In the genomic region with DNA sequence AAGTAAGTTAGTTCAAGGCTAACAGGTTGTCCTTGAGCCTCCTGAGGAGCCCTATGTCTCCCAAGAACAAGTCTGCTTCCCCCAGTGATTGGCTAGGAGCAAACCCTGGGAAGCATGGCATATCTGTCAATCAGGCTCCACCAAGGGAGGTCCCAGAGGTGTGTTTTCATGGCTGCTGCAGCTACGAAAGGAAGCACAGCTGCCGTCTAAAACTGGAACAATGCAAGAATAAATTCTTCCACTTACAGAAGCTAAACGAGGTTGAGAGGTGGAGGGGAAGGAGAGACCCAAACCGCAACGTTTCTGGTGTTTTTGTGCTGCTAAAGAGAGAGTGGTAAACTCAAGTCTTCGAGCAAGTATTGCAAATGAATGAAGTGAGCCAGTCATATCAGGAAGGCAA, we compare ENCODE assay signal across 12 cellular contexts. TPM values are rescaled to one million over a fixed set of nuclear protein-coding genes. Genes with fewer than 3 reads are reported as not detected.
DNase-seq lines count a peak whose midpoint lies in the region; ATAC-seq and TF ChIP-seq lines count a peak whose summit lies in the region.
"Had no signal": no experiment of that assay in that cellular context is flagged by ENCODE, and none has a peak within 500 bp of the region (broad histone marks: within the 10 kb centered on the region; RNA-seq: fewer than 3 reads in every experiment).

No MANE protein-coding gene starts in this region.

- H3K4me2 ChIP-seq in DND-41 (ENCODE audit: insufficient read depth, low read length) (no peak overlapping the region), neural cell (ENCODE audit: low read length) (no peak overlapping the region)

- no peak for TF ChIP-seq RAD21 in neural cell (conservative IDR thresholded peaks at IDR 0.05)

- H3K4me3 ChIP-seq in DND-41 (ENCODE audit: low read depth in 1 of 2, low read length in 2 of 2) (no peak overlapping the region), adipocyte (ENCODE audit: low read length) (no peak overlapping the region), neural cell (ENCODE audit: low read length) (peak overlapping the region; percentile 9)

- H3K4me1 ChIP-seq in DND-41 (ENCODE audit: insufficient read depth, low read length) (peaks cover 9% of the 10 kb centered on the region), adipocyte (ENCODE audit: control insufficient read depth, insufficient read depth, low read length) (peaks cover 50% of the 10 kb centered on the region)

- peak overlapping the region; percentile 1; the same call in 1 of the 2 replicates for H2AFZ ChIP-seq in DND-41 (ENCODE audit: low read depth, low read length)
- peak overlapping the region; percentile 28 for H2AFZ ChIP-seq in neural cell (ENCODE audit: low read depth, low read length)

- H3K27ac ChIP-seq in DND-41 (ENCODE audit: low read length) (no peak overlapping the region), neural cell (ENCODE audit: low read length) (peak overlapping the region; percentile 79), RWPE1 (no peak overlapping the region)

- H3K79me2 ChIP-seq in DND-41 (ENCODE audit: insufficient read depth, low read length), result no peaks in the 10 kb centered on the region
- H3K79me2 ChIP-seq in neural cell (replicated peaks; ENCODE audit: insufficient read depth, low read length), result no peaks in the 10 kb centered on the region

- H3K36me3 ChIP-seq in DND-41 (ENCODE audit: insufficient read depth, low read length) (no peaks in the 10 kb centered on the region), adipocyte (ENCODE audit: control insufficient read depth, insufficient read depth, low read length, severe bottlenecking) (no peaks in the 10 kb centered on the region), neural cell (ENCODE audit: insufficient read depth, low read length) (no peaks in the 10 kb centered on the region)

- TF ChIP-seq CTCF in DND-41 (IDR thresholded peaks at IDR 0.05; ENCODE audit: borderline replicate concordance, extremely low read depth, low read length, poor library complexity, severe bottlenecking) (no peak), neural cell (IDR thresholded peaks at IDR 0.05; ENCODE audit: poor library complexity, severe bottlenecking) (no peak), RWPE1 (conservative IDR thresholded peaks at IDR 0.05; ENCODE audit: low read depth) (no peak)

- no peaks in the 10 kb centered on the region for H3K9me2 ChIP-seq in neural cell (ENCODE audit: insufficient read depth, low read length)

- no peak overlapping the region; the same call in 1 of the 2 replicates for H3K9ac ChIP-seq in DND-41 (ENCODE audit: low read depth, low read length)
- H3K9ac ChIP-seq in adipocyte (ENCODE audit: low read length), result peak overlapping the region; percentile 57
- H3K9ac ChIP-seq in neural cell (ENCODE audit: low read length), result peak overlapping the region; percentile 40

- H4K20me1 ChIP-seq in DND-41 (ENCODE audit: insufficient read depth, low read length) (no peaks in the 10 kb centered on the region), neural cell (ENCODE audit: insufficient read depth) (no peaks in the 10 kb centered on the region)

- peak; percentile 74 for ATAC-seq in DND-41 (ENCODE audit: insufficient read depth, low read depth)
- no peak for ATAC-seq in HG02759 (IDR thresholded peaks at IDR 0.05; ENCODE audit: unreplicated experiment)
- ATAC-seq: CD8-positive, alpha-beta T cell had no signal

- peak; percentile 37 for TF ChIP-seq EP300 in neural cell (conservative IDR thresholded peaks at IDR 0.05; ENCODE audit: poor library complexity, severe bottlenecking)

- DNase-seq in DND-41 (peak; percentile 38), HEK293T (ENCODE audit: extremely low spot score) (no peak), adipocyte (ENCODE audit: low read depth) (no peak), RWPE1 (ENCODE audit: low spot score) (no peak)
- DNase-seq in stimulated activated CD4-positive, alpha-beta T cell treated with anti-CD3 and anti-CD28 coated beads, Interleukin-4, amount 100 ng/mL, for 1 hour, result no peak
- DNase-seq: activated CD4-positive, alpha-beta T cell treated with anti-CD3 and anti-CD28 coated beads for 48 hours; amniotic stem cell; NCI-H1436 treated with DMSO at 0.1 percent for 48 hours; NK-92 treated with Interleukin-12 subunit alpha and Interleukin-12 subunit beta, amount 100 ng/mL, for 24 hours had no signal

- POLR2A ChIA-PET in HEK293T (lab: Yijun Ruan, JAX) (no interaction called here), RWPE1 (lab: Yijun Ruan, JAX; ENCODE audit: low non-redundant PET) (no interaction called here)

- H3K27me3 ChIP-seq in DND-41 (ENCODE audit: insufficient read depth, low read length, poor library complexity), result peaks cover 12% of the 10 kb centered on the region
- H3K27me3 ChIP-seq in adipocyte (replicated peaks; ENCODE audit: control insufficient read depth, insufficient read depth, low read length), result no peaks in the 10 kb centered on the region
- H3K27me3 ChIP-seq in neural cell (ENCODE audit: insufficient read depth, low read depth, low read length), result no peaks in the 10 kb centered on the region

- no peaks in the 10 kb centered on the region for H3K9me3 ChIP-seq in DND-41 (ENCODE audit: insufficient read depth, low read length, severe bottlenecking)
- H3K9me3 ChIP-seq in adipocyte (ENCODE audit: control insufficient read depth, low read length), result peaks cover 4% of the 10 kb centered on the region
- H3K9me3 ChIP-seq in neural cell (ENCODE audit: low read length), result no peaks in the 10 kb centered on the region

- CTCF ChIA-PET in HEK293T (lab: Yijun Ruan, JAX), result no interaction called here
- CTCF ChIA-PET in RWPE1 (lab: Yijun Ruan, JAX), result no interaction called here

- no peaks in the 10 kb centered on the region for H3F3A ChIP-seq in neural cell (ENCODE audit: insufficient read depth, low read length, poor library complexity, severe bottlenecking)

TF ChIP-seq in HEK293T, 16 proteins besides CTCF, POLR2A, EP300 and RAD21:
- TF ChIP-seq, protein P1, sequence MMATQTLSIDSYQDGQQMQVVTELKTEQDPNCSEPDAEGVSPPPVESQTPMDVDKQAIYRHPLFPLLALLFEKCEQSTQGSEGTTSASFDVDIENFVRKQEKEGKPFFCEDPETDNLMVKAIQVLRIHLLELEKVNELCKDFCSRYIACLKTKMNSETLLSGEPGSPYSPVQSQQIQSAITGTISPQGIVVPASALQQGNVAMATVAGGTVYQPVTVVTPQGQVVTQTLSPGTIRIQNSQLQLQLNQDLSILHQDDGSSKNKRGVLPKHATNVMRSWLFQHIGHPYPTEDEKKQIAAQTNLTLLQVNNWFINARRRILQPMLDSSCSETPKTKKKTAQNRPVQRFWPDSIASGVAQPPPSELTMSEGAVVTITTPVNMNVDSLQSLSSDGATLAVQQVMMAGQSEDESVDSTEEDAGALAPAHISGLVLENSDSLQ (IDR thresholded peaks at IDR 0.05), result peak; percentile 27; the same call in 1 of the 2 replicates
- TF ChIP-seq ARNT (IDR thresholded peaks at IDR 0.05), result no peak

TF ChIP-seq in neural cell, 6 proteins besides CTCF, POLR2A, EP300 and RAD21:
- peak; percentile 69 for TF ChIP-seq POLR2AphosphoS5 (IDR thresholded peaks at IDR 0.05)
- TF ChIP-seq EZH2 (IDR thresholded peaks at IDR 0.05; ENCODE audit: borderline replicate concordance, insufficient read depth, low read length, poor library complexity, severe bottlenecking), result no peak
- TF ChIP-seq MXI1 (conservative IDR thresholded peaks at IDR 0.05; ENCODE audit: poor library complexity, severe bottlenecking), result peak; percentile 48
- TF ChIP-seq, protein P2, sequence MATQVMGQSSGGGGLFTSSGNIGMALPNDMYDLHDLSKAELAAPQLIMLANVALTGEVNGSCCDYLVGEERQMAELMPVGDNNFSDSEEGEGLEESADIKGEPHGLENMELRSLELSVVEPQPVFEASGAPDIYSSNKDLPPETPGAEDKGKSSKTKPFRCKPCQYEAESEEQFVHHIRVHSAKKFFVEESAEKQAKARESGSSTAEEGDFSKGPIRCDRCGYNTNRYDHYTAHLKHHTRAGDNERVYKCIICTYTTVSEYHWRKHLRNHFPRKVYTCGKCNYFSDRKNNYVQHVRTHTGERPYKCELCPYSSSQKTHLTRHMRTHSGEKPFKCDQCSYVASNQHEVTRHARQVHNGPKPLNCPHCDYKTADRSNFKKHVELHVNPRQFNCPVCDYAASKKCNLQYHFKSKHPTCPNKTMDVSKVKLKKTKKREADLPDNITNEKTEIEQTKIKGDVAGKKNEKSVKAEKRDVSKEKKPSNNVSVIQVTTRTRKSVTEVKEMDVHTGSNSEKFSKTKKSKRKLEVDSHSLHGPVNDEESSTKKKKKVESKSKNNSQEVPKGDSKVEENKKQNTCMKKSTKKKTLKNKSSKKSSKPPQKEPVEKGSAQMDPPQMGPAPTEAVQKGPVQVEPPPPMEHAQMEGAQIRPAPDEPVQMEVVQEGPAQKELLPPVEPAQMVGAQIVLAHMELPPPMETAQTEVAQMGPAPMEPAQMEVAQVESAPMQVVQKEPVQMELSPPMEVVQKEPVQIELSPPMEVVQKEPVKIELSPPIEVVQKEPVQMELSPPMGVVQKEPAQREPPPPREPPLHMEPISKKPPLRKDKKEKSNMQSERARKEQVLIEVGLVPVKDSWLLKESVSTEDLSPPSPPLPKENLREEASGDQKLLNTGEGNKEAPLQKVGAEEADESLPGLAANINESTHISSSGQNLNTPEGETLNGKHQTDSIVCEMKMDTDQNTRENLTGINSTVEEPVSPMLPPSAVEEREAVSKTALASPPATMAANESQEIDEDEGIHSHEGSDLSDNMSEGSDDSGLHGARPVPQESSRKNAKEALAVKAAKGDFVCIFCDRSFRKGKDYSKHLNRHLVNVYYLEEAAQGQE (IDR thresholded peaks at IDR 0.05; ENCODE audit: borderline replicate concordance), result peak; percentile 68
- TF ChIP-seq TAF1 (IDR thresholded peaks at IDR 0.05; ENCODE audit: low read depth), result no peak
- TF ChIP-seq SMC3 (conservative IDR thresholded peaks at IDR 0.05; ENCODE audit: poor library complexity), result no peak

RNA-seq across cellular contexts. Expression of a gene that starts 4.9 kb away (rescaled TPM):
- polyA plus RNA-seq in neural cell, result 3.0 and 3.2 TPM in 2 replicates
- 6.9 and 8.8 TPM in 2 replicates for polyA minus RNA-seq in neural cell
